Comparison of ENCODE assay signal across 14 cellular contexts in genomic region chr2:47198985-47199451, GRCh38. TPM values are rescaled to one million over a fixed set of nuclear protein-coding genes. Genes with fewer than 3 reads are reported as not detected.
DNase-seq lines count a peak whose midpoint lies in the region; ATAC-seq and TF ChIP-seq lines count a peak whose summit lies in the region.
"Had no signal": no experiment of that assay in that cellular context is flagged by ENCODE, and none has a peak within 500 bp of the region (broad histone marks: within the 10 kb centered on the region; RNA-seq: fewer than 3 reads in every experiment).

No MANE protein-coding gene starts in this region.

- 60 to 88% methylated on average over 1 to 2 of the region's 3 CpGs for WGBS in mesodermal cell (ENCODE audit: insufficient coverage in 2 of 2), 2 experiments
- WGBS in thyroid gland, 2 donors = 91 to 96% methylated on average over 3 of the region's 3 CpGs

- H3K27me3 ChIP-seq in thyroid gland = no peaks in the 10 kb centered on the region
- H3K27me3 ChIP-seq: uterus had no signal

- H3K4me3 ChIP-seq in mesodermal cell (ENCODE audit: extremely low read depth, insufficient read depth, low read length, poor library complexity, severe bottlenecking) = no peak overlapping the region
- H3K4me3 ChIP-seq in thyroid gland (replicated peaks in 1 of 3) = no peak overlapping the region
- H3K4me3 ChIP-seq: uterus had no signal

- no peaks in the 10 kb centered on the region for H3K4me1 Mint-ChIP-seq in stimulated activated naive CD8-positive, alpha-beta T cell treated with anti-CD3 and anti-CD28 coated beads, Interleukin-15, amount 100 ng/mL, for 72 hours
- H3K4me1 Mint-ChIP-seq: activated naive CD8-positive, alpha-beta T cell treated with anti-CD3 and anti-CD28 coated beads, Interleukin-2, amount 50 U/mL, for 24 hours had no signal

- intact Hi-C loops in thyroid gland (cut with DNase I) = no loop called here

- no peak for ATAC-seq in stimulated activated naive CD8-positive, alpha-beta T cell treated with anti-CD3 and anti-CD28 coated beads, Interleukin-15, amount 100 ng/mL, for 72 hours
- ATAC-seq: activated naive CD8-positive, alpha-beta T cell treated with anti-CD3 and anti-CD28 coated beads, Interleukin-2, amount 50 U/mL, for 24 hours; left lobe of liver had no signal

- H3K9me3 Mint-ChIP-seq in stimulated activated naive CD8-positive, alpha-beta T cell treated with anti-CD3 and anti-CD28 coated beads, Interleukin-15, amount 100 ng/mL, for 72 hours = peaks cover 0 to 2% of the 10 kb centered on the region in 2 donors
- H3K9me3 Mint-ChIP-seq: activated naive CD8-positive, alpha-beta T cell treated with anti-CD3 and anti-CD28 coated beads, Interleukin-2, amount 50 U/mL, for 24 hours had no signal

- TF ChIP-seq CTCF in thyroid gland (IDR thresholded peaks at IDR 0.05) = no peak

- H3K27me3 Mint-ChIP-seq in stimulated activated naive CD8-positive, alpha-beta T cell treated with anti-CD3 and anti-CD28 coated beads, Interleukin-15, amount 100 ng/mL, for 72 hours = peaks cover 6% of the 10 kb centered on the region

- H3K9me3 ChIP-seq in mesodermal cell (ENCODE audit: control insufficient read depth, low read length) = no peaks in the 10 kb centered on the region
- H3K9me3 ChIP-seq in thyroid gland = no peaks in the 10 kb centered on the region
- H3K9me3 ChIP-seq: uterus had no signal

- no peak overlapping the region for H3K4me3 Mint-ChIP-seq in stimulated activated naive CD8-positive, alpha-beta T cell treated with anti-CD3 and anti-CD28 coated beads, Interleukin-15, amount 100 ng/mL, for 72 hours
- H3K4me3 Mint-ChIP-seq: activated naive CD8-positive, alpha-beta T cell treated with anti-CD3 and anti-CD28 coated beads, Interleukin-2, amount 50 U/mL, for 24 hours had no signal

- no peak for TF ChIP-seq POLR2A in thyroid gland (IDR thresholded peaks at IDR 0.05)

- H3K27ac Mint-ChIP-seq in stimulated activated naive CD8-positive, alpha-beta T cell treated with anti-CD3 and anti-CD28 coated beads, Interleukin-15, amount 100 ng/mL, for 72 hours = no peak overlapping the region
- H3K27ac Mint-ChIP-seq: activated naive CD8-positive, alpha-beta T cell treated with anti-CD3 and anti-CD28 coated beads, Interleukin-2, amount 50 U/mL, for 24 hours; progenitor cell of endocrine pancreas had no signal

- no peaks in the 10 kb centered on the region for H3K36me3 ChIP-seq in mesodermal cell (ENCODE audit: control insufficient read depth, insufficient read depth, low read length)
- H3K36me3 ChIP-seq in thyroid gland = no peaks in the 10 kb centered on the region
- H3K36me3 ChIP-seq: uterus had no signal

- DNase-seq in COLO829 (ENCODE audit: low spot score) (peak; percentile 94), LHCN-M2 (ENCODE audit: low read depth) (peak; percentile 99), brain pericyte (ENCODE audit: low read depth, low spot score) (peak; percentile 85), superior temporal gyrus (ENCODE audit: extremely low spot score) (no peak), NCI-H1417 treated with DMSO at 0.1 percent for 48 hours (lab: John Stamatoyannopoulos, UW) (no peak), thyroid gland (no peak)
- DNase-seq in stimulated activated naive CD8-positive, alpha-beta T cell treated with anti-CD3 and anti-CD28 coated beads, Interleukin-15, amount 100 ng/mL, for 72 hours = no peak
- DNase-seq: activated naive CD8-positive, alpha-beta T cell treated with anti-CD3 and anti-CD28 coated beads, Interleukin-2, amount 50 U/mL, for 24 hours; COR-L47; NCI-H2227 treated with DMSO at 0.1 percent for 48 hours; uterus had no signal

- H3K27ac ChIP-seq in mesodermal cell (ENCODE audit: low read depth, low read length, severe bottlenecking) (peak overlapping the region; percentile 30), thyroid gland (no peak overlapping the region)
- H3K27ac ChIP-seq: uterus had no signal

- H3K4me1 ChIP-seq in mesodermal cell (ENCODE audit: control insufficient read depth, insufficient read depth, low read length, poor library complexity, severe bottlenecking) (peaks cover 23% of the 10 kb centered on the region), thyroid gland (no peaks in the 10 kb centered on the region)
- H3K4me1 ChIP-seq: uterus had no signal

RNA-seq across cellular contexts. Expression of gene CALM2, which starts 22.7 kb away (rescaled TPM):
- total RNA-seq in LHCN-M2 (2014; rRNA removed) (1,687 and 1,705 TPM in 2 replicates), thyroid gland (100 to 1,000 TPM; 454 to 526 (median 478) TPM)
- 1,482 TPM for polyA plus RNA-seq in LHCN-M2 (2012)
- polyA plus RNA-seq in mesodermal cell (2013, experiment 1 of 2) = 507 TPM
- polyA plus RNA-seq in mesodermal cell (2013, experiment 2 of 2) = 641 TPM

RNA-seq across cellular contexts. Expression of gene STPG4, which starts 43.9 kb away (rescaled TPM):
- 0.17 and 0.19 TPM in 2 replicates for total RNA-seq in LHCN-M2 (2014; rRNA removed)
- polyA plus RNA-seq in LHCN-M2 (2012) = 0.10 TPM
- not detected for polyA plus RNA-seq in mesodermal cell (2013, experiment 1 of 2)
- not detected for polyA plus RNA-seq in mesodermal cell (2013, experiment 2 of 2)
- 1 to 10 TPM in 1 of 4 donors, under 1 TPM in 2, not detected in 1; 0.22 to 1.1 (median 0.42) TPM for total RNA-seq in thyroid gland
- total RNA-seq: left lobe of liver had no signal

Comparison
In these comparisons a context has a peak if more than half of its experiments do, and no peak if none do; other contexts are left out.
1. DNase-seq: peak in COLO829 (single experiment), LHCN-M2 (single experiment) and brain pericyte (single experiment); none in stimulated activated naive CD8-positive, alpha-beta T cell treated with anti-CD3 and anti-CD28 coated beads, Interleukin-15, amount 100 ng/mL, for 72 hours (0 of 2), superior temporal gyrus (single experiment), NCI-H1417 treated with DMSO at 0.1 percent for 48 hours (single experiment) and thyroid gland (0 of 2).